ENCODE assay signal across 9 cellular contexts in genomic region chr12:28191690-28192089, GRCh38. TPM values are rescaled to one million over a fixed set of nuclear protein-coding genes. Genes with fewer than 3 reads are reported as not detected.
DNase-seq lines count a peak whose midpoint lies in the region; FAIRE-seq and TF ChIP-seq lines count a peak whose summit lies in the region.
"Had no signal": no experiment of that assay in that cellular context is flagged by ENCODE, and none has a peak within 500 bp of the region (broad histone marks: within the 10 kb centered on the region; RNA-seq: fewer than 3 reads in every experiment).

No MANE protein-coding gene starts in this region.

- no peak overlapping the region for H3K4me3 ChIP-seq in endothelial cell of umbilical vein (replicated peaks in 1 of 3; ENCODE audit: insufficient read depth in 1 of 3, low read depth in 1 of 3, low read length in 3 of 3)
- H3K4me3 ChIP-seq in osteoblast (ENCODE audit: insufficient read depth, low read length) = peak overlapping the region; percentile 96

- H3K4me1 ChIP-seq in endothelial cell of umbilical vein (ENCODE audit: control insufficient read depth, extremely low read depth, insufficient read depth, low read length) (peaks cover 12% of the 10 kb centered on the region), osteoblast (ENCODE audit: insufficient read depth, low read length) (peaks cover 10% of the 10 kb centered on the region)

- H3K9ac ChIP-seq in endothelial cell of umbilical vein (replicated peaks; ENCODE audit: extremely low read depth, insufficient read depth, low read length) = no peak overlapping the region

- H3K9me1 ChIP-seq in endothelial cell of umbilical vein (replicated peaks; ENCODE audit: control insufficient read depth, extremely low read depth, insufficient read depth, low read length) = no peaks in the 10 kb centered on the region

- H2AFZ ChIP-seq in endothelial cell of umbilical vein (ENCODE audit: low read depth, low read length) (no peak overlapping the region), osteoblast (ENCODE audit: low read length) (peak overlapping the region; percentile 98)

- TF ChIP-seq CTCF in endothelial cell of umbilical vein (IDR thresholded peaks at IDR 0.05; ENCODE audit: extremely low read depth in 1 of 2, insufficient read depth in 1 of 2, low read depth in 1 of 2, low read length in 2 of 2) (no peak), osteoblast (IDR thresholded peaks at IDR 0.05; ENCODE audit: extremely low read depth, low read depth, low read length) (no peak)

- H3K4me3 Mint-ChIP-seq in activated CD4-positive, alpha-beta T cell treated with anti-CD3 and anti-CD28 coated beads, Interleukin-2, amount 10 ng/mL, durations not matched to agents 7 days and 5 days = peak overlapping the region; percentile 93

- POLR2A ChIA-PET in activated CD4-positive, alpha-beta T cell treated with anti-CD3 and anti-CD28 coated beads, Interleukin-2, amount 10 ng/mL, durations not matched to agents 7 days and 5 days (lab: Charles Lee) = interaction anchor here (1.1 kb wide), 1 partner anchor 61 kb away, joined by 4 read pairs; no protein-coding TSS in a partner anchor
- POLR2A ChIA-PET in endothelial cell of umbilical vein (lab: Charles Lee) = no interaction called here

- peaks cover 21% of the 10 kb centered on the region for H3K9me3 Mint-ChIP-seq in activated CD4-positive, alpha-beta T cell treated with anti-CD3 and anti-CD28 coated beads, Interleukin-2, amount 10 ng/mL, durations not matched to agents 7 days and 5 days

- intact Hi-C loops in endothelial cell of umbilical vein (cut with micrococcal nuclease) = loop anchor here (2.0 to 5.0 kb wide), 3 partner anchors 224 to 771 kb away; no protein-coding TSS in a partner anchor

- peak; percentile 16 for DNase-seq in activated CD4-positive, alpha-beta T cell treated with anti-CD3 and anti-CD28 coated beads, Interleukin-2, amount 10 ng/mL, durations not matched to agents 7 days and 5 days
- DNase-seq in activated CD4-positive, alpha-beta T cell treated with anti-CD3 and anti-CD28 coated beads for 1 hour = no peak
- DNase-seq in SW480 (ENCODE audit: low spot score) (peak; percentile 46), endothelial cell of umbilical vein (ENCODE audit: low read depth, low spot score) (peak; percentile 4), osteoblast (ENCODE audit: insufficient read length, low spot score, missing footprints) (no peak), DMS114 treated with DMSO at 0.1 percent for 48 hours (lab: John Stamatoyannopoulos, UW; ENCODE audit: unreplicated experiment) (no peak), epidermal melanocyte (ENCODE audit: insufficient read length, low spot score) (no peak), NCI-H748 (lab: John Stamatoyannopoulos, UW; ENCODE audit: unreplicated experiment) (no peak)

- H3K36me3 ChIP-seq in endothelial cell of umbilical vein (ENCODE audit: control insufficient read depth in 2 of 2, extremely low read depth in 1 of 2, insufficient read depth in 2 of 2, low read length in 2 of 2) (no peaks in the 10 kb centered on the region), osteoblast (ENCODE audit: insufficient read depth, low read length) (no peaks in the 10 kb centered on the region)

- H3K27me3 ChIP-seq in endothelial cell of umbilical vein (ENCODE audit: control insufficient read depth in 2 of 2, insufficient read depth in 2 of 2, low read length in 2 of 2) = no peaks in the 10 kb centered on the region
- H3K27me3 ChIP-seq in osteoblast (ENCODE audit: insufficient read depth, low read length) = no peaks in the 10 kb centered on the region

- H3K79me2 ChIP-seq in endothelial cell of umbilical vein (ENCODE audit: control insufficient read depth, insufficient read depth, low read length) = no peaks in the 10 kb centered on the region
- H3K79me2 ChIP-seq in osteoblast (ENCODE audit: insufficient read depth, low read length) = peaks cover 44% of the 10 kb centered on the region

- dilution Hi-C loops in endothelial cell of umbilical vein (cut with MboI; ENCODE audit: extremely low pct_ligation_motif_present, low sequenced_read_pairs) = no loop called here

- H4K20me1 ChIP-seq in endothelial cell of umbilical vein (replicated peaks; ENCODE audit: control insufficient read depth, extremely low read depth, insufficient read depth, low read length) (no peaks in the 10 kb centered on the region), osteoblast (ENCODE audit: insufficient read depth, low read length) (no peaks in the 10 kb centered on the region)

- H3K27ac ChIP-seq in endothelial cell of umbilical vein (ENCODE audit: insufficient read depth, low read depth, low read length) (no peak overlapping the region), osteoblast (ENCODE audit: low read depth, low read length) (peak overlapping the region; percentile 99)

- no TSS peak for BruUV-seq in endothelial cell of umbilical vein (replicated peaks; lab: Mats Ljungman, UMichigan)

- peaks cover 42% of the 10 kb centered on the region for H3K36me3 Mint-ChIP-seq in activated CD4-positive, alpha-beta T cell treated with anti-CD3 and anti-CD28 coated beads, Interleukin-2, amount 10 ng/mL, durations not matched to agents 7 days and 5 days (ENCODE audit: low read depth)

- peaks cover 41% of the 10 kb centered on the region for H3K4me1 Mint-ChIP-seq in activated CD4-positive, alpha-beta T cell treated with anti-CD3 and anti-CD28 coated beads, Interleukin-2, amount 10 ng/mL, durations not matched to agents 7 days and 5 days

- FAIRE-seq in endothelial cell of umbilical vein (lab: Jason Lieb, UNC) = no peak
- FAIRE-seq: colon had no signal

- no peaks in the 10 kb centered on the region for H3K27me3 Mint-ChIP-seq in activated CD4-positive, alpha-beta T cell treated with anti-CD3 and anti-CD28 coated beads, Interleukin-2, amount 10 ng/mL, durations not matched to agents 7 days and 5 days

- H3K9me3 ChIP-seq in endothelial cell of umbilical vein (replicated peaks; ENCODE audit: control insufficient read depth, insufficient read depth, low read length) (no peaks in the 10 kb centered on the region), osteoblast (ENCODE audit: low read depth, low read length) (no peaks in the 10 kb centered on the region)

- H3K27ac Mint-ChIP-seq in activated CD4-positive, alpha-beta T cell treated with anti-CD3 and anti-CD28 coated beads, Interleukin-2, amount 10 ng/mL, durations not matched to agents 7 days and 5 days = peak overlapping the region; percentile 99

- peak overlapping the region; percentile 95 for H3K4me2 ChIP-seq in endothelial cell of umbilical vein (ENCODE audit: insufficient read depth, low read length)
- peak overlapping the region; percentile 97 for H3K4me2 ChIP-seq in osteoblast (ENCODE audit: insufficient read depth, low read length)

- CTCF ChIA-PET in activated CD4-positive, alpha-beta T cell treated with anti-CD3 and anti-CD28 coated beads, Interleukin-2, amount 10 ng/mL, durations not matched to agents 7 days and 5 days (lab: Charles Lee) = interaction anchor here (1.4 kb wide), 1 partner anchor 19 kb away, joined by 3 read pairs; no protein-coding TSS in a partner anchor
- CTCF ChIA-PET in endothelial cell of umbilical vein (lab: Charles Lee) = interaction anchor here (0.8 to 1.1 kb wide), 3 partner anchors 12 to 771 kb away, joined by 3 to 4 read pairs (median 4); no protein-coding TSS in a partner anchor

- TF ChIP-seq POLR2A in endothelial cell of umbilical vein (IDR thresholded peaks at IDR 0.05; ENCODE audit: low read depth, low read length) = no peak

TF ChIP-seq in endothelial cell of umbilical vein, 7 proteins besides CTCF, POLR2A, EP300 and RAD21:
- TF ChIP-seq JUN (IDR thresholded peaks at IDR 0.05; ENCODE audit: borderline replicate concordance, insufficient read depth, insufficient read length, low read depth) (no peak), POLR2AphosphoS5 (IDR thresholded peaks at IDR 0.05; ENCODE audit: insufficient read depth, low read depth, low read length) (no peak), FOS (IDR thresholded peaks at IDR 0.05; ENCODE audit: borderline replicate concordance, insufficient read depth, low read length) (no peak), EZH2 (IDR thresholded peaks at IDR 0.05; ENCODE audit: borderline replicate concordance, low read depth, low read length, severe bottlenecking) (no peak), GATA2 (IDR thresholded peaks at IDR 0.05; ENCODE audit: insufficient read depth, insufficient read length, low read depth, low read length) (no peak), MYC (IDR thresholded peaks at IDR 0.05; ENCODE audit: low read depth, low read length) (no peak)
- TF ChIP-seq, protein P1, sequence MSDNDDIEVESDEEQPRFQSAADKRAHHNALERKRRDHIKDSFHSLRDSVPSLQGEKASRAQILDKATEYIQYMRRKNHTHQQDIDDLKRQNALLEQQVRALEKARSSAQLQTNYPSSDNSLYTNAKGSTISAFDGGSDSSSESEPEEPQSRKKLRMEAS (IDR thresholded peaks at IDR 0.05; ENCODE audit: insufficient read depth, insufficient read length) = no peak

RNA-seq across cellular contexts. Expression of gene CCDC91, which starts 1.4 kb away (rescaled TPM):
- 10 to 100 TPM; 17.0 to 23.2 TPM for total RNA-seq in activated CD4-positive, alpha-beta T cell treated with anti-CD3 and anti-CD28 coated beads, Interleukin-2, amount 10 ng/mL, durations not matched to agents 7 days and 5 days
- total RNA-seq in endothelial cell of umbilical vein (9.9 and 10.5 TPM in 2 replicates), osteoblast (36.2 and 37.1 TPM in 2 replicates)
- polyA plus RNA-seq in endothelial cell of umbilical vein = 3.3 and 3.8 TPM in 2 replicates
- 5.7 and 6.6 TPM in 2 replicates for polyA plus RNA-seq in endothelial cell of umbilical vein (2011; cell fraction: cytosol; rRNA removed)
- polyA plus RNA-seq in endothelial cell of umbilical vein (2011; cell fraction: nucleus; rRNA removed) = 8.0 and 11.0 TPM in 2 replicates
- polyA plus RNA-seq in endothelial cell of umbilical vein (2012) = 4.6 and 8.4 TPM in 2 replicates
- 14.4 and 24.7 TPM in 2 replicates for polyA minus RNA-seq in endothelial cell of umbilical vein
- 27.3 TPM for polyA minus RNA-seq in endothelial cell of umbilical vein (2011; cell fraction: cytosol; rRNA and poly(A)+ RNA removed)
- 27.2 and 28.7 TPM in 2 replicates for polyA minus RNA-seq in endothelial cell of umbilical vein (2011; cell fraction: nucleus; rRNA and poly(A)+ RNA removed)

Comparison
In these comparisons a context has a peak if more than half of its experiments do, and no peak if none do; other contexts are left out.
1. DNase-seq: peak in activated CD4-positive, alpha-beta T cell treated with anti-CD3 and anti-CD28 coated beads, Interleukin-2, amount 10 ng/mL, durations not matched to agents 7 days and 5 days (single experiment), SW480 (single experiment) and endothelial cell of umbilical vein (single experiment); none in activated CD4-positive, alpha-beta T cell treated with anti-CD3 and anti-CD28 coated beads for 1 hour (single experiment), osteoblast (single experiment), DMS114 treated with DMSO at 0.1 percent for 48 hours (single experiment), epidermal melanocyte (single experiment) and NCI-H748 (single experiment).